ENCODE assay signal across 3 cellular contexts in the genomic region with DNA sequence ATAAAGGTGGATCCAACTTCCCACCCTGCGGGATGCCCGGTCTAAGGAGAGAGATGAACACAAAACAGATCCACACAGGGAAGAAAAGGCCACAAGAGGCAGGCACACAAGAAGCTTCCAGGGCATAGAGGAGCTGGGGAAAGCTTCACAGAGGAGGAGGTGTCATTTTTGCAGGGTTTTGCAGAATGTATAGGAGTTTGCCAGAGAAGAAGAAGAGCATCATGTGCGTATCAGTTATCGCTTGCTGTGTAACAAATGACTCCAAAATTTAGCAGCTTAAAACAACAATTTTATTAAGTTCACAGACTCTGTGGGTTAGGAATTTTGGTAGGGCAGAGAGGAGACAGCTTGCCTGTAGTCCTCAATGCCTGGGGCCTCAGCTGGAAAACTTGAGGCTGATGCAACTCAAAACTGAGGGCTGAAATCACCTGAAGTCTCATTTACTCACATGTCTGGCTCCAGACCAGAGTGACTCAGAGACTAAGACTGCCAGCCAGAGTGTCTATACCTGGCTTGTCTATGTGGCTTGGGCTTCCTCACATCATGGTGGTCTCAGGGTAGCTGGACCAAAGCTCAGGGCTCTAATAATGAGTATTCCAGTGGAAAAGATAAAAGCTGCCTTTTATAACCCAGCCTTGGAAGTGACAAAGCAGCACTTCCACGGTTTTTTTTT.
A peak's percentile ranks its signal among the peaks of the same experiment; 100 is the strongest.
TF ChIP-seq lines count a peak whose summit lies in the region.

No MANE protein-coding gene starts in this region.

TF ChIP-seq in SK-N-SH treated with all-trans-retinoic acid at 6 μM for 48 hours, 23 proteins besides CTCF, POLR2A, EP300 and RAD21:
- TF ChIP-seq ZFP3 (CRISPR knock-in tag; IDR thresholded peaks at IDR 0.05) (peak; percentile 86), RARB (CRISPR knock-in tag; IDR thresholded peaks at IDR 0.05) (no peak)
- TF ChIP-seq, protein P1, sequence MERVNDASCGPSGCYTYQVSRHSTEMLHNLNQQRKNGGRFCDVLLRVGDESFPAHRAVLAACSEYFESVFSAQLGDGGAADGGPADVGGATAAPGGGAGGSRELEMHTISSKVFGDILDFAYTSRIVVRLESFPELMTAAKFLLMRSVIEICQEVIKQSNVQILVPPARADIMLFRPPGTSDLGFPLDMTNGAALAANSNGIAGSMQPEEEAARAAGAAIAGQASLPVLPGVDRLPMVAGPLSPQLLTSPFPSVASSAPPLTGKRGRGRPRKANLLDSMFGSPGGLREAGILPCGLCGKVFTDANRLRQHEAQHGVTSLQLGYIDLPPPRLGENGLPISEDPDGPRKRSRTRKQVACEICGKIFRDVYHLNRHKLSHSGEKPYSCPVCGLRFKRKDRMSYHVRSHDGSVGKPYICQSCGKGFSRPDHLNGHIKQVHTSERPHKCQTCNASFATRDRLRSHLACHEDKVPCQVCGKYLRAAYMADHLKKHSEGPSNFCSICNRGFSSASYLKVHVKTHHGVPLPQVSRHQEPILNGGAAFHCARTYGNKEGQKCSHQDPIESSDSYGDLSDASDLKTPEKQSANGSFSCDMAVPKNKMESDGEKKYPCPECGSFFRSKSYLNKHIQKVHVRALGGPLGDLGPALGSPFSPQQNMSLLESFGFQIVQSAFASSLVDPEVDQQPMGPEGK (CRISPR knock-in tag; IDR thresholded peaks at IDR 0.05; ENCODE audit: borderline replicate concordance) = no peak

TF ChIP-seq in SK-N-SH, 30 proteins besides CTCF, POLR2A, EP300 and RAD21:
- TF ChIP-seq CHD2 (IDR thresholded peaks at IDR 0.05; ENCODE audit: low read length, partially characterized antibody) (no peak), MEF2A (IDR thresholded peaks at IDR 0.05; ENCODE audit: borderline replicate concordance, low read depth) (no peak), ELF1 (IDR thresholded peaks at IDR 0.05) (no peak), NRF1 (IDR thresholded peaks at IDR 0.05; ENCODE audit: low read depth, low read length) (no peak), SIN3A (IDR thresholded peaks at IDR 0.05; ENCODE audit: borderline replicate concordance, low read depth, low read length) (no peak), JUND (IDR thresholded peaks at IDR 0.05) (no peak)
- TF ChIP-seq, protein P2, sequence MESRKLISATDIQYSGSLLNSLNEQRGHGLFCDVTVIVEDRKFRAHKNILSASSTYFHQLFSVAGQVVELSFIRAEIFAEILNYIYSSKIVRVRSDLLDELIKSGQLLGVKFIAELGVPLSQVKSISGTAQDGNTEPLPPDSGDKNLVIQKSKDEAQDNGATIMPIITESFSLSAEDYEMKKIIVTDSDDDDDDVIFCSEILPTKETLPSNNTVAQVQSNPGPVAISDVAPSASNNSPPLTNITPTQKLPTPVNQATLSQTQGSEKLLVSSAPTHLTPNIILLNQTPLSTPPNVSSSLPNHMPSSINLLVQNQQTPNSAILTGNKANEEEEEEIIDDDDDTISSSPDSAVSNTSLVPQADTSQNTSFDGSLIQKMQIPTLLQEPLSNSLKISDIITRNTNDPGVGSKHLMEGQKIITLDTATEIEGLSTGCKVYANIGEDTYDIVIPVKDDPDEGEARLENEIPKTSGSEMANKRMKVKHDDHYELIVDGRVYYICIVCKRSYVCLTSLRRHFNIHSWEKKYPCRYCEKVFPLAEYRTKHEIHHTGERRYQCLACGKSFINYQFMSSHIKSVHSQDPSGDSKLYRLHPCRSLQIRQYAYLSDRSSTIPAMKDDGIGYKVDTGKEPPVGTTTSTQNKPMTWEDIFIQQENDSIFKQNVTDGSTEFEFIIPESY (IDR thresholded peaks at IDR 0.05; ENCODE audit: borderline replicate concordance, low read depth) = no peak
- TF ChIP-seq, protein P3, sequence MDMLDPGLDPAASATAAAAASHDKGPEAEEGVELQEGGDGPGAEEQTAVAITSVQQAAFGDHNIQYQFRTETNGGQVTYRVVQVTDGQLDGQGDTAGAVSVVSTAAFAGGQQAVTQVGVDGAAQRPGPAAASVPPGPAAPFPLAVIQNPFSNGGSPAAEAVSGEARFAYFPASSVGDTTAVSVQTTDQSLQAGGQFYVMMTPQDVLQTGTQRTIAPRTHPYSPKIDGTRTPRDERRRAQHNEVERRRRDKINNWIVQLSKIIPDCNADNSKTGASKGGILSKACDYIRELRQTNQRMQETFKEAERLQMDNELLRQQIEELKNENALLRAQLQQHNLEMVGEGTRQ (IDR thresholded peaks at IDR 0.05; ENCODE audit: borderline replicate concordance, low read depth, low read length) = no peak

TF ChIP-seq in H1, 55 proteins besides CTCF, POLR2A, EP300 and RAD21:
- TF ChIP-seq RFX5 (IDR thresholded peaks at IDR 0.05; ENCODE audit: borderline replicate concordance, low read depth, low read length) (no peak), TBP (IDR thresholded peaks at IDR 0.05; ENCODE audit: low read depth, low read length) (no peak), NANOG (IDR thresholded peaks at IDR 0.05; ENCODE audit: insufficient read depth, low read depth, low read length, poor library complexity, severe bottlenecking) (no peak), CREB1 (IDR thresholded peaks at IDR 0.05) (no peak), SIN3A (conservative IDR thresholded peaks at IDR 0.05 in 1 of 2, IDR thresholded peaks at IDR 0.05 in 1 of 2; ENCODE audit: low read depth in 1 of 2, low read length in 2 of 2) (no peak), RXRA (IDR thresholded peaks at IDR 0.05; ENCODE audit: insufficient read depth, low read depth, low read length) (no peak), HDAC2 (IDR thresholded peaks at IDR 0.05; ENCODE audit: borderline replicate concordance in 1 of 2, low read depth in 2 of 2, low read length in 2 of 2) (no peak), NRF1 (IDR thresholded peaks at IDR 0.05; ENCODE audit: low read depth, low read length) (no peak), POLR2AphosphoS5 (IDR thresholded peaks at IDR 0.05; ENCODE audit: low read depth, low read length) (no peak), PHF8 (conservative IDR thresholded peaks at IDR 0.05; ENCODE audit: low read depth, low read length) (no peak), KDM4A (IDR thresholded peaks at IDR 0.05; ENCODE audit: low read depth, low read length, severe bottlenecking) (no peak), TAF1 (IDR thresholded peaks at IDR 0.05; ENCODE audit: low read depth, low read length) (no peak)
